8 cellular contexts compared by ENCODE assay signal in genomic region chrX:49155243-49155899, GRCh38. TPM values are rescaled to one million over a fixed set of nuclear protein-coding genes. Genes with fewer than 3 reads are reported as not detected.
A peak's percentile ranks its signal among the peaks of the same experiment; 100 is the strongest.
DNase-seq lines count a peak whose midpoint lies in the region; ATAC-seq and TF ChIP-seq lines count a peak whose summit lies in the region.

No MANE protein-coding gene starts in this region.

- no peaks in the 10 kb centered on the region for H3K27me3 Mint-ChIP-seq in T-cell
- H3K27me3 Mint-ChIP-seq in memory B cell = no peaks in the 10 kb centered on the region

- H3K4me3 ChIP-seq in Jurkat, Clone E6-1 (ENCODE audit: low read length) = peak overlapping the region; percentile 63
- peak overlapping the region; percentile 61 to 70 for H3K4me3 ChIP-seq in duodenal mucosa (ENCODE audit: low read depth in 1 of 2, low read length in 2 of 2)
- peak overlapping the region; percentile 52 for H3K4me3 ChIP-seq in suprapubic skin

- POLR2A ChIA-PET in T-cell (lab: Charles Lee) = interaction anchor here in 1 of 2 donors (0.8 kb wide), 2 partner anchors 36 to 612 kb away, joined by 3 to 6 read pairs; no protein-coding TSS in a partner anchor

- H3K27me3 ChIP-seq in duodenal mucosa (ENCODE audit: control insufficient read depth in 1 of 2, insufficient read depth in 2 of 2, low read length in 2 of 2) (no peaks in the 10 kb centered on the region), suprapubic skin (no peaks in the 10 kb centered on the region)

- TF ChIP-seq POLR2A in suprapubic skin (IDR thresholded peaks at IDR 0.05) = no peak

- H3K9me3 Mint-ChIP-seq in T-cell (no peaks in the 10 kb centered on the region), memory B cell (no peaks in the 10 kb centered on the region)

- H3K4me1 ChIP-seq in duodenal mucosa (ENCODE audit: control insufficient read depth in 1 of 2, insufficient read depth in 2 of 2, low read length in 2 of 2) (no peaks in the 10 kb centered on the region), suprapubic skin (no peaks in the 10 kb centered on the region)

- no peak for TF ChIP-seq CTCF in suprapubic skin (IDR thresholded peaks at IDR 0.05)

- H3K27ac Mint-ChIP-seq in T-cell (peak overlapping the region; percentile 94 to 97), memory B cell (peak overlapping the region; percentile 94)

- peak; percentile 31 to 71 (median 62) for DNase-seq in NCI-H1417 (lab: John Stamatoyannopoulos, UW)
- DNase-seq in NCI-H1417 treated with DMSO at 0.1 percent for 48 hours (lab: John Stamatoyannopoulos, UW) = no peak
- DNase-seq in Jurkat, Clone E6-1 (ENCODE audit: low read depth, low spot score) = peak; percentile 79
- peak in 7 of 34 experiments; percentile 12 to 31 (median 25) for DNase-seq in T-cell
- DNase-seq in memory B cell (ENCODE audit: low spot score in 2 of 2) = no peak
- DNase-seq in suprapubic skin (ENCODE audit: low spot score in 2 of 2) = no peak

- H3K36me3 ChIP-seq in duodenal mucosa (ENCODE audit: control insufficient read depth in 1 of 2, insufficient read depth in 2 of 2, low read length in 2 of 2) (no peaks in the 10 kb centered on the region), suprapubic skin (no peaks in the 10 kb centered on the region)

- H3K4me1 Mint-ChIP-seq in T-cell = peaks cover 15 to 24% (median 16%) of the 10 kb centered on the region in 3 donors
- peaks cover 8% of the 10 kb centered on the region for H3K4me1 Mint-ChIP-seq in memory B cell

- H3K4me3 Mint-ChIP-seq in T-cell (peak overlapping the region; percentile 92 to 93 (median 92)), memory B cell (peak overlapping the region; percentile 96)

- CTCF ChIA-PET in T-cell (lab: Charles Lee) = interaction anchor here (0.6 to 1.7 kb wide), 11 partner anchors 11 to 679 kb away, joined by 3 to 25 read pairs (median 5); partner anchors contain the start of genes HDAC6 (in 1 of the 2) and PPP1R3F (in 1 of the 2)

- no peaks in the 10 kb centered on the region for H3K9me3 ChIP-seq in duodenal mucosa (ENCODE audit: control insufficient read depth in 1 of 2, low read length in 2 of 2)
- no peaks in the 10 kb centered on the region for H3K9me3 ChIP-seq in suprapubic skin

- no peak for TF ChIP-seq EP300 in suprapubic skin (IDR thresholded peaks at IDR 0.05)

- H3K9ac ChIP-seq in duodenal mucosa (ENCODE audit: low read depth in 1 of 2, low read length in 2 of 2) = peak overlapping the region; percentile 66 to 75

- H3K27ac ChIP-seq in duodenal mucosa (ENCODE audit: low read depth, low read length) = peak overlapping the region; percentile 91
- peak overlapping the region; percentile 94 for H3K27ac ChIP-seq in suprapubic skin

- ATAC-seq in T-cell (replicated peaks in 1 of 4) (peak in 3 of 4 experiments; percentile 2 to 26 (median 23)), memory B cell (ENCODE audit: low read depth) (no peak), GM21526 (IDR thresholded peaks at IDR 0.05; ENCODE audit: low FRiP score, unreplicated experiment) (no peak)

- H3K36me3 Mint-ChIP-seq in T-cell (no peaks in the 10 kb centered on the region), memory B cell (no peaks in the 10 kb centered on the region)

- 46% methylated on average over 18 of the region's 18 CpGs for WGBS in suprapubic skin

RNA-seq across cellular contexts. Expression of gene MAGIX, which starts 7.2 kb away (rescaled TPM):
- 1.6 TPM for polyA plus RNA-seq in Jurkat, Clone E6-1 (2012; ENCODE audit: insufficient read depth, insufficient read length)
- total RNA-seq in T-cell = 1 to 10 TPM in 3 of 5 donors, under 1 TPM in 2; 0.56 to 1.9 (median 1.6) TPM
- total RNA-seq in suprapubic skin = 10 to 100 TPM in 2 of 4 donors, 1 to 10 TPM in 2; 4.9 to 14.9 (median 9.0) TPM

RNA-seq across cellular contexts. Expression of gene PLP2, which starts 16.3 kb away (rescaled TPM):
- 83.7 TPM for polyA plus RNA-seq in Jurkat, Clone E6-1 (2012; ENCODE audit: insufficient read depth, insufficient read length)
- total RNA-seq in T-cell (100 to 1,000 TPM in 4 of 5 donors, 10 to 100 TPM in 1; 85.2 to 241 (median 207) TPM), suprapubic skin (100 to 1,000 TPM; 159 to 250 (median 205) TPM)

RNA-seq across cellular contexts. Expression of gene PRICKLE3, which starts 30.8 kb away (rescaled TPM):
- polyA plus RNA-seq in Jurkat, Clone E6-1 (2012; ENCODE audit: insufficient read depth, insufficient read length) = 8.5 TPM
- total RNA-seq in T-cell (10 to 100 TPM in 3 of 5 donors, 1 to 10 TPM in 2; 5.5 to 15.4 (median 12.6) TPM), suprapubic skin (10 to 100 TPM; 20.8 to 47.9 (median 31.1) TPM)

RNA-seq across cellular contexts. Expression of gene GPKOW, which starts 31.8 kb away (rescaled TPM):
- polyA plus RNA-seq in Jurkat, Clone E6-1 (2012; ENCODE audit: insufficient read depth, insufficient read length) = 51.9 TPM
- total RNA-seq in T-cell (10 to 100 TPM; 16.5 to 25.9 (median 23.1) TPM), suprapubic skin (10 to 100 TPM; 27.7 to 31.7 (median 28.9) TPM)

RNA-seq across cellular contexts. Expression of gene SYP, which starts 44.6 kb away (rescaled TPM):
- 2.4 TPM for polyA plus RNA-seq in Jurkat, Clone E6-1 (2012; ENCODE audit: insufficient read depth, insufficient read length)
- total RNA-seq in T-cell (under 1 TPM; 0.53 to 0.89 (median 0.70) TPM), suprapubic skin (1 to 10 TPM in 2 of 4 donors, under 1 TPM in 1, not detected in 1; 0.30 to 1.6 (median 1.3) TPM)

Comparison
In these comparisons a context has a peak if more than half of its experiments do, and no peak if none do; other contexts are left out.
1. DNase-seq: peak in NCI-H1417 (3 of 3) and Jurkat, Clone E6-1 (single experiment); none in NCI-H1417 treated with DMSO at 0.1 percent for 48 hours (single experiment), memory B cell (0 of 2) and suprapubic skin (0 of 2).
2. ATAC-seq: peak in T-cell (3 of 4); none in memory B cell (single experiment) and GM21526 (single experiment).
3. Peak in every context shown above with its lines, with median percentiles within 50 percentile points of each other: H3K4me3 ChIP-seq.